ENCODE assay signal across 8 cellular contexts in the genomic region with DNA sequence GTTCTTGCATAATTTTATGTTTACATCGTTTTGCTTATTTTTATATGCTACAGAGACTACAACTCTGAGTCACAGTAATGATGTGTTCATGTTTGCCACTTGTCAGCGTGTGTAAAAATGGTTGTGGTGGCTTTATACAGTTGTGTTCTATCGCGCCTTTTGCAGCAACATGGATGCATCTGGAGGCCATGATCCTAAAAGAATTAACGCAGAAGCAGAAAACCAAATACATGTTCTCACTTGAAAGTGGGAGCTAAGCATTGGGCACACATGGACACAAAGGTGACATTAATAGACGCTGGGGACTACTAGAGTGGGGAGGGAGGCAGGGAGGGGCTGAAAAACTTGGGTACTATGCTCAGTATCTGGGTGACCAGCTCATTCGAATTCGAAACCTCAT. TPM values are rescaled to one million over a fixed set of nuclear protein-coding genes. Genes with fewer than 3 reads are reported as not detected.
DNase-seq lines count a peak whose midpoint lies in the region; ATAC-seq and TF ChIP-seq lines count a peak whose summit lies in the region.

No MANE protein-coding gene starts in this region.

- H3K27me3 Mint-ChIP-seq in effector memory CD8-positive, alpha-beta T cell, result peaks cover 6 to 9% of the 10 kb centered on the region in 2 donors
- H3K27me3 Mint-ChIP-seq in osteocyte (ENCODE audit: unreplicated experiment), result peaks cover 8% of the 10 kb centered on the region

- H3K9me3 Mint-ChIP-seq in effector memory CD8-positive, alpha-beta T cell, result no peaks in the 10 kb centered on the region
- H3K9me3 Mint-ChIP-seq in osteocyte (ENCODE audit: unreplicated experiment), result no peaks in the 10 kb centered on the region

- peak overlapping the region; percentile 66 for H3K4me3 ChIP-seq in HFF-Myc (replicated peaks; ENCODE audit: low read depth, low read length)

- H3K4me3 Mint-ChIP-seq in effector memory CD8-positive, alpha-beta T cell, result peak overlapping the region; percentile 98 to 99
- H3K4me3 Mint-ChIP-seq in osteocyte (ENCODE audit: unreplicated experiment), result peak overlapping the region; percentile 99

- TF ChIP-seq CTCF in HFF-Myc (IDR thresholded peaks at IDR 0.05; ENCODE audit: low read depth, low read length, missing control alignments) (no peak), osteocyte (IDR thresholded peaks at IDR 0.05) (no peak)

- H3K4me1 Mint-ChIP-seq in effector memory CD8-positive, alpha-beta T cell (ENCODE audit: low read depth in 2 of 2), result peaks cover 22 to 23% of the 10 kb centered on the region in 2 donors
- H3K4me1 Mint-ChIP-seq in osteocyte (ENCODE audit: unreplicated experiment), result peaks cover 21% of the 10 kb centered on the region

- no peak for ATAC-seq in effector memory CD8-positive, alpha-beta T cell (replicated peaks)
- ATAC-seq in GM21390 (IDR thresholded peaks at IDR 0.05; ENCODE audit: unreplicated experiment), result no peak

- DNase-seq in HFF-Myc (ENCODE audit: extremely low read depth, low read depth) (no peak), SHP77 treated with DMSO at 0.1 percent for 48 hours (lab: John Stamatoyannopoulos, UW) (peak; percentile 63), osteocyte (ENCODE audit: extremely low spot score, unreplicated experiment) (no peak), HuH-7 (ENCODE audit: low spot score) (no peak), NCI-H187 treated with DMSO at 0.1 percent for 48 hours (lab: John Stamatoyannopoulos, UW) (no peak)
- DNase-seq in effector memory CD8-positive, alpha-beta T cell, result peak in 1 of 3 experiments; percentile 8
- no peak for DNase-seq in central memory CD4-positive, alpha-beta T cell

- H3K27ac Mint-ChIP-seq in effector memory CD8-positive, alpha-beta T cell, result peak overlapping the region; percentile 100
- H3K27ac Mint-ChIP-seq in osteocyte (ENCODE audit: unreplicated experiment), result peak overlapping the region; percentile 99

- H3K36me3 Mint-ChIP-seq in effector memory CD8-positive, alpha-beta T cell (ENCODE audit: insufficient read depth), result peaks cover 49% of the 10 kb centered on the region
- peaks cover 16% of the 10 kb centered on the region for H3K36me3 Mint-ChIP-seq in osteocyte (ENCODE audit: unreplicated experiment)

RNA-seq across cellular contexts. Expression of gene SEC23B, which starts 1.0 kb away (rescaled TPM):
- total RNA-seq in osteocyte, result 30.5 and 36.8 TPM in 2 replicates

RNA-seq across cellular contexts. Expression of gene RBBP9, which starts 9.7 kb away (rescaled TPM):
- 12.7 and 14.3 TPM in 2 replicates for total RNA-seq in osteocyte

RNA-seq across cellular contexts. Expression of gene POLR3F, which starts 39.6 kb away (rescaled TPM):
- 9.4 and 9.5 TPM in 2 replicates for total RNA-seq in osteocyte

RNA-seq across cellular contexts. Expression of gene DZANK1, which starts 39.9 kb away (rescaled TPM):
- 1.9 and 2.4 TPM in 2 replicates for total RNA-seq in osteocyte
